In the genomic region with DNA sequence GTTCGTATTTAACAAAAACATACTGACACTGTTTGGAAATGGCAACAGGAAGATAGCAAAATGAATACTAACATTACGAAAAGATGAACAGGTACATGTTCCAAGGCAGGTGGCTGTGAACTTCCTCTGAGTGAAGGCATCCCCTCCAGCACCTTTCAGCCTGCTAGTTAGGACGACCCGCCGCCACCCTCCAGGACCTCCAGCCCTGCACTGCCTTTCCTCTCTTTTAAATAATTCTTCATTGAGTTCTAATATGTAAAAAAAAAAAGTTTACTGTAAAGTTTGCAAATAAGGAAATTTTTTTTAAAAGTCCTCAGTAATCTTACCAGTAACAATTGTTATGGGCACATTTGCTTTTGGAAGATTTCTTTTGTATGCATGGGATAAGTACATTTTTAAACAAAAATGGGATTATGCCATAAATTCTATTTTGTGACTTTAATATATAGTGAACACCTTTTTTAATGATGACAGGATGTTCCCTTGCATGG, we compare ENCODE assay signal across 8 cellular contexts. TPM values are rescaled to one million over a fixed set of nuclear protein-coding genes. Genes with fewer than 3 reads are reported as not detected.
DNase-seq lines count a peak whose midpoint lies in the region; ATAC-seq and TF ChIP-seq lines count a peak whose summit lies in the region.

No MANE protein-coding gene starts in this region.

- peak overlapping the region; percentile 100 for H3K27ac ChIP-seq in A673 (ENCODE audit: low read depth, low read length, poor library complexity, severe bottlenecking)

- CTCF ChIA-PET in A673 (lab: Charles Lee) = no interaction called here

- no TSS peak for BruUV-seq in A673 (replicated peaks; lab: Mats Ljungman, UMichigan)

- H3K9me3 ChIP-seq in A673 (ENCODE audit: low read depth, low read length, poor library complexity, severe bottlenecking) (no peaks in the 10 kb centered on the region), mucosa of stomach (ENCODE audit: control insufficient read depth, low read length) (no peaks in the 10 kb centered on the region)

- TF ChIP-seq CTCF in A673 (conservative IDR thresholded peaks at IDR 0.05; ENCODE audit: low read depth, low read length) (no peak), LNCaP clone FGC (IDR thresholded peaks at IDR 0.05; ENCODE audit: control insufficient read depth, extremely low read depth, insufficient read depth) (no peak), cardiac fibroblast (IDR thresholded peaks at IDR 0.05; ENCODE audit: low read depth, low read length) (no peak)

- POLR2A ChIA-PET in A673 (lab: Charles Lee; ENCODE audit: low non-redundant PET) = interaction anchor here (0.7 kb wide), 1 partner anchor 43 kb away, joined by 3 read pairs; no protein-coding TSS in a partner anchor

- no peak for ATAC-seq in GM18520 (IDR thresholded peaks at IDR 0.05; ENCODE audit: unreplicated experiment)

- H3K4me3 ChIP-seq in A673 (ENCODE audit: low read depth, low read length, poor library complexity, severe bottlenecking) = peak overlapping the region; percentile 66
- H3K4me3 ChIP-seq in LNCaP clone FGC (ENCODE audit: low read depth, low read length) = peak overlapping the region; percentile 9; the same call in 1 of the 2 replicates
- H3K4me3 ChIP-seq in cardiac fibroblast (replicated peaks in 1 of 2; ENCODE audit: low read depth in 2 of 2, low read length in 2 of 2) = peak overlapping the region; percentile 88 to 91
- no peak overlapping the region for H3K4me3 ChIP-seq in mucosa of stomach (ENCODE audit: low read length)

- peaks cover 66% of the 10 kb centered on the region for H3K4me1 ChIP-seq in A673 (ENCODE audit: insufficient read depth, low read length, poor library complexity, severe bottlenecking)
- peaks cover 27% of the 10 kb centered on the region for H3K4me1 ChIP-seq in mucosa of stomach (ENCODE audit: control insufficient read depth, insufficient read depth, low read length)

- DNase-seq in A673 (ENCODE audit: low spot score) (no peak), LNCaP clone FGC (ENCODE audit: low read depth) (no peak), cardiac fibroblast (ENCODE audit: low read depth in 2 of 2) (peak in 1 of 2 donors; percentile 86), SHP77 (lab: John Stamatoyannopoulos, UW) (no peak), NCI-H1092 (lab: John Stamatoyannopoulos, UW) (no peak)
- DNase-seq in stimulated activated CD4-positive, alpha-beta T cell treated with anti-CD3 and anti-CD28 coated beads, Interleukin-12 subunit alpha, Interleukin-12 subunit beta, amount 100 ng/mL, for 4 hours = no peak

- H3K9ac ChIP-seq in mucosa of stomach (ENCODE audit: low read length) = peak overlapping the region; percentile 100

- H3K36me3 ChIP-seq in A673 (ENCODE audit: insufficient read depth, low read length, poor library complexity, severe bottlenecking) = peaks cover 40% of the 10 kb centered on the region
- peaks cover 20% of the 10 kb centered on the region for H3K36me3 ChIP-seq in mucosa of stomach (ENCODE audit: control insufficient read depth, insufficient read depth, low read length)

- intact Hi-C loops in A673 (cut with micrococcal nuclease; ENCODE audit: unreplicated experiment) = no loop called here

- no peaks in the 10 kb centered on the region for H3K27me3 ChIP-seq in A673 (replicated peaks; ENCODE audit: insufficient read depth, low read depth, low read length, poor library complexity)
- H3K27me3 ChIP-seq in mucosa of stomach (ENCODE audit: control insufficient read depth, insufficient read depth, low read length) = no peaks in the 10 kb centered on the region

RNA-seq across cellular contexts. Expression of a gene that starts 6.0 kb away (rescaled TPM):
- total RNA-seq in A673 (2021) = 196 and 211 TPM in 2 replicates

RNA-seq across cellular contexts. Expression of a gene that starts 42.2 kb away (rescaled TPM):
- 43.2 and 51.1 TPM in 2 replicates for total RNA-seq in A673 (2021)

RNA-seq across cellular contexts. Expression of a gene that starts 46.2 kb away (rescaled TPM):
- total RNA-seq in A673 (2021) = 5.3 and 7.4 TPM in 2 replicates
